In the genomic region with DNA sequence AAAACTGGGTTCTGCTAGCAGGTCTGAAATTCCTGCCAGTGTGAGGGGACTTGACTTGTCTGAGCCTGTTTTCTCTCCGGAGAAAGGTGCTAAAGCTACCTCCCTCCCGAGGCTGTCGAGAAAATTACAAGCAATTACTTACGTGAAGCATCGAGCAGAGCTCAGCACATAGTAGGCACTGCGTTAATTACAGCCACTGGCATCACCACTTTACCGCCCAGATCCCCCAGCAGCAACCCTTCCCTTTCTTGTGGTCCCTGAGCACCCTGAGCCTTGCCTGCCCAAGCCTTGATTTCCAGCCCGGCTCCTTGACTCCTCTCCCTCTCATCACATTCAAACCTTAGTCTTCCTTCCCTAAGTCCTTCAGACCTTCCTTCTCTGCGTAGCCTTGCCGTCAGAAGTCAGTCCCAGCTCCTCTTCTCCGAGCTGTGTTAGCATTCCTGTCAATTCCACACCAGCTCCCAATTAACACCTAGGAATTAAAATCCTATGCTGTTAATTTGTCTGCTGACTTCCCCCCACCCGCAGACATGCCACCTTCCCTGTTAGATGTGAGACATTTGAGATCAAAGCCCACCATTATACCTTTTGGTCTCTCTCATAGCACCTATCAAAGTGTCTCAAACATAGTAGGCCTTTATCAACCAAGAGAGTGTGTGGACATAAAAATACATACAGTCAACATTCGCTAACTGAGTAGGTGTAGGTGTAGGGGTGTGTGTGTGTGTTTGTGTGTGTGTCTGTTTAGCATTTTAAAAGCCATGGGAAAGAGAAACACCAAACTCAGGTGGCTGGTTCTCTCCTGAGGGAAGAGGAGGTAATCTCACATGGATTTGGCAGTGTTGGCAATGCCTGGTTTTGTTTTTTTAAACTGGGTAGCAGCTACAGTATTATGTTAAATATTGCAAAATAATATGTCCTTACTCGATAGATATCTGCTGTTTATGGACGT, we compare ENCODE assay signal across 32 cellular contexts. TPM values are rescaled to one million over a fixed set of nuclear protein-coding genes. Genes with fewer than 3 reads are reported as not detected.
DNase-seq lines count a peak whose midpoint lies in the region; ATAC-seq and TF ChIP-seq lines count a peak whose summit lies in the region.
"Had no signal": no experiment of that assay in that cellular context is flagged by ENCODE, and none has a peak within 500 bp of the region (broad histone marks: within the 10 kb centered on the region; RNA-seq: fewer than 3 reads in every experiment).

No MANE protein-coding gene starts in this region.

- in situ Hi-C loops in mammary epithelial cell (cut with MboI; ENCODE audit: low sequenced_read_pairs in 2 of 2) = loop anchor here (5.0 to 25.0 kb wide), 4 partner anchors 64 to 849 kb away; no protein-coding TSS in a partner anchor

- TF ChIP-seq CTCF in GM23338 (conservative IDR thresholded peaks at IDR 0.05; ENCODE audit: low read depth in 2 of 2) (peak; percentile 42 to 51), mammary epithelial cell (conservative IDR thresholded peaks at IDR 0.05 in 1 of 2, IDR thresholded peaks at IDR 0.05 in 1 of 2; ENCODE audit: extremely low read depth in 1 of 2, insufficient read depth in 1 of 2, low read depth in 1 of 2, low read length in 2 of 2) (peak; percentile 28 to 52), kidney epithelial cell (IDR thresholded peaks at IDR 0.05; ENCODE audit: insufficient read depth, low read length, poor library complexity, severe bottlenecking) (peak; percentile 9)

- H3K4me3 ChIP-seq in GM23338 = no peak overlapping the region
- H3K4me3 ChIP-seq in mammary epithelial cell (replicated peaks in 1 of 3; ENCODE audit: insufficient read depth in 1 of 3, low read depth in 2 of 3, low read length in 3 of 3) = no peak overlapping the region
- no peak overlapping the region for H3K4me3 ChIP-seq in kidney epithelial cell (ENCODE audit: low read depth, low read length)
- H3K4me3 ChIP-seq: esophagus muscularis mucosa, gastrocnemius medialis, right atrium auricular region had no signal

- H3K4me3 Mint-ChIP-seq in GM23338 = no peak overlapping the region; the same call in 2 of the 3 replicates
- H3K4me3 Mint-ChIP-seq in immature natural killer cell = no peak overlapping the region
- H3K4me3 Mint-ChIP-seq: activated naive CD8-positive, alpha-beta T cell; activated T-helper 17 cell treated with anti-CD3 and anti-CD28 coated beads, Interleukin-2, amount 50 U/mL, for 72 hours; memory B cell; naive B cell had no signal

- peaks cover 3% of the 10 kb centered on the region; the same call in 1 of the 2 replicates for H3F3A ChIP-seq in GM23338 (replicated peaks; ENCODE audit: low read depth)

- no peak overlapping the region for H3K9ac ChIP-seq in mammary epithelial cell (ENCODE audit: insufficient read depth, low read length)
- H3K9ac ChIP-seq: KMS-11 had no signal

- H3K27ac ChIP-seq in GM23338 (ENCODE audit: low read depth) (no peak overlapping the region), mammary epithelial cell (ENCODE audit: insufficient read depth, low read depth, low read length) (peak overlapping the region; percentile 33)
- H3K27ac ChIP-seq: esophagus muscularis mucosa, gastrocnemius medialis, KMS-11, right atrium auricular region had no signal

- no TSS peak for BruUV-seq in mammary epithelial cell (replicated peaks; lab: Mats Ljungman, UMichigan)

- WGBS in mammary epithelial cell (ENCODE audit: low coverage, missing lambda C conversion rate) = 49% methylated on average over 15 of the region's 15 CpGs

- CTCF ChIA-PET in mammary epithelial cell (lab: Charles Lee; ENCODE audit: low non-redundant PET) = interaction anchor here (0.7 to 1.2 kb wide), 3 partner anchors 17 to 431 kb away, joined by 3 to 14 read pairs (median 5); no protein-coding TSS in a partner anchor

- peaks cover 47% of the 10 kb centered on the region for H3K4me1 Mint-ChIP-seq in GM23338
- H3K4me1 Mint-ChIP-seq in immature natural killer cell = peaks cover 28 to 43% of the 10 kb centered on the region in 2 donors
- H3K4me1 Mint-ChIP-seq: activated T-helper 17 cell treated with anti-CD3 and anti-CD28 coated beads, Interleukin-2, amount 50 U/mL, for 72 hours had no signal

- H3K9me3 Mint-ChIP-seq in GM23338 (no peaks in the 10 kb centered on the region; the same call in 1 of the 3 replicates), immature natural killer cell (peaks cover 0 to 1% (median 0%) of the 10 kb centered on the region in 6 donors)
- H3K9me3 Mint-ChIP-seq: activated T-helper 17 cell treated with anti-CD3 and anti-CD28 coated beads, Interleukin-2, amount 50 U/mL, for 72 hours; CD4-positive, CD25-positive, alpha-beta regulatory T cell; memory B cell; naive B cell had no signal

- no peaks in the 10 kb centered on the region for H3K9me2 ChIP-seq in GM23338 (ENCODE audit: insufficient read depth)

- ATAC-seq in GM23338 = peak; percentile 38
- no peak for ATAC-seq in left cardiac atrium
- ATAC-seq: activated T-helper 17 cell treated with anti-CD3 and anti-CD28 coated beads, Interleukin-2, amount 50 U/mL, for 72 hours; gastrocnemius medialis; HCT116; stimulated activated naive CD8-positive, alpha-beta T cell treated with anti-CD3 and anti-CD28 coated beads, Interleukin-15, Interleukin-2, amounts not matched to agents 100 U/mL and 50 U/mL, for 24 hours had no signal

- H3K27me3 Mint-ChIP-seq in GM23338 (ENCODE audit: insufficient read depth, low read depth, poor library complexity) (peaks cover 73% of the 10 kb centered on the region), immature natural killer cell (ENCODE audit: low read depth in 3 of 3) (peaks cover 22 to 34% (median 32%) of the 10 kb centered on the region in 3 donors)

- H3K27me3 ChIP-seq in GM23338 (ENCODE audit: insufficient read depth) (peaks cover 79% of the 10 kb centered on the region), mammary epithelial cell (ENCODE audit: insufficient read depth, low read length) (no peaks in the 10 kb centered on the region), kidney epithelial cell (ENCODE audit: control insufficient read depth, insufficient read depth, low read length) (peaks cover 23% of the 10 kb centered on the region)
- H3K27me3 ChIP-seq: right atrium auricular region had no signal

- peaks cover 16% of the 10 kb centered on the region; the same call in 1 of the 2 replicates for H4K20me1 ChIP-seq in GM23338 (replicated peaks; ENCODE audit: insufficient read depth)
- H4K20me1 ChIP-seq in mammary epithelial cell (ENCODE audit: insufficient read depth, low read length) = no peaks in the 10 kb centered on the region

- H3K79me2 ChIP-seq in GM23338 (replicated peaks; ENCODE audit: insufficient read depth) (no peaks in the 10 kb centered on the region), mammary epithelial cell (ENCODE audit: insufficient read depth, low read length) (no peaks in the 10 kb centered on the region)

- H3K27ac Mint-ChIP-seq in GM23338 (no peak overlapping the region), immature natural killer cell (no peak overlapping the region)
- H3K27ac Mint-ChIP-seq: activated naive CD8-positive, alpha-beta T cell; activated T-helper 17 cell treated with anti-CD3 and anti-CD28 coated beads, Interleukin-2, amount 50 U/mL, for 72 hours; memory B cell had no signal

- intact Hi-C loops in mammary epithelial cell (cut with micrococcal nuclease) (no loop called here), left cardiac atrium (cut with DNase I) (loop anchor here in 1 of 2 donors (5.0 kb wide), 1 partner anchor 69 kb away; no protein-coding TSS in a partner anchor)

- H3K9me3 ChIP-seq in mammary epithelial cell (replicated peaks; ENCODE audit: insufficient read depth, low read length) = no peaks in the 10 kb centered on the region
- H3K9me3 ChIP-seq: esophagus muscularis mucosa, gastrocnemius medialis, right atrium auricular region had no signal

- 0 out of 2 replicates have a peak overlapping the region, but pooled peaks have one; percentile 37 for H3K4me2 ChIP-seq in GM23338
- peak overlapping the region; percentile 61 for H3K4me2 ChIP-seq in mammary epithelial cell (ENCODE audit: insufficient read depth, low read depth, low read length)
- H3K4me2 ChIP-seq: KMS-11 had no signal

- no peaks in the 10 kb centered on the region; the same call in 1 of the 2 replicates for H3K36me3 ChIP-seq in GM23338 (ENCODE audit: insufficient read depth)
- H3K36me3 ChIP-seq in mammary epithelial cell (ENCODE audit: insufficient read depth, low read length) = no peaks in the 10 kb centered on the region
- H3K36me3 ChIP-seq in kidney epithelial cell (ENCODE audit: control insufficient read depth, insufficient read depth, low read length) = no peaks in the 10 kb centered on the region
- H3K36me3 ChIP-seq: esophagus muscularis mucosa, gastrocnemius medialis, right atrium auricular region had no signal

- peaks cover 29% of the 10 kb centered on the region for H3K4me1 ChIP-seq in GM23338 (ENCODE audit: insufficient read depth)
- peaks cover 47% of the 10 kb centered on the region for H3K4me1 ChIP-seq in mammary epithelial cell (ENCODE audit: insufficient read depth, low read length)

- dilution Hi-C loops in mammary epithelial cell (cut with HindIII; ENCODE audit: low sequenced_read_pairs) = loop anchor here (25.0 kb wide), 1 partner anchor 849 kb away; no protein-coding TSS in a partner anchor

- no peaks in the 10 kb centered on the region for H3K36me3 Mint-ChIP-seq in GM23338 (ENCODE audit: low read depth)
- no peaks in the 10 kb centered on the region for H3K36me3 Mint-ChIP-seq in immature natural killer cell
- H3K36me3 Mint-ChIP-seq: activated naive CD8-positive, alpha-beta T cell; memory B cell; naive B cell had no signal

- DNase-seq in GM23338 (ENCODE audit: low spot score) (peak; percentile 83), NCI-H1105 treated with DMSO at 0.1 percent for 48 hours (lab: John Stamatoyannopoulos, UW) (peak; percentile 61), mammary epithelial cell (peak; percentile 54), kidney epithelial cell (ENCODE audit: low read depth) (no peak), immature natural killer cell (no peak), UCSD-AML1 (lab: John Stamatoyannopoulos, UW; ENCODE audit: unreplicated experiment) (no peak), left cardiac atrium (no peak)
- no peak for DNase-seq in activated CD4-positive, alpha-beta T cell treated with anti-CD3 and anti-CD28 coated beads, Interleukin-2, amount 50 U/mL, for 4 hours
- DNase-seq: activated CD4-positive, alpha-beta T cell treated with anti-CD3 and anti-CD28 coated beads for 4 hours; CD4-positive, CD25-positive, alpha-beta regulatory T cell; effector CD8-positive, alpha-beta T cell; gastrocnemius medialis; GDM1; MV-4-11; naive B cell; NCI-H2029; SHP77; stimulated activated CD4-positive, alpha-beta T cell treated with anti-CD3 and anti-CD28 coated beads, Interleukin-12 subunit alpha, Interleukin-12 subunit beta, amount 100 ng/mL, for 4 hours; stimulated activated CD4-positive, alpha-beta T cell treated with anti-CD3 and anti-CD28 coated beads, Interleukin-4, amount 100 ng/mL, for 4 hours; stimulated activated naive CD8-positive, alpha-beta T cell treated with anti-CD3 and anti-CD28 coated beads, Interleukin-15, Interleukin-2, amounts not matched to agents 100 U/mL and 50 U/mL, for 24 hours; SW 1271 had no signal

- H2AFZ ChIP-seq in GM23338 (no peak overlapping the region), mammary epithelial cell (ENCODE audit: low read depth, low read length) (peak overlapping the region; percentile 81)

RNA-seq across cellular contexts. Expression of gene KCNJ5, which starts 2.8 kb away (rescaled TPM):
- not detected in 2 replicates for total RNA-seq in GM23338 (2014; rRNA removed; shearing (Covaris generic))
- polyA plus RNA-seq in GM23338 (2016; fragmentation: Nextera tagmentation; extraction: Ambion mirVana) (not detected in 2 replicates), mammary epithelial cell (1.7 TPM), immature natural killer cell (not detected)
- total RNA-seq in mammary epithelial cell (10 to 100 TPM in 1 of 2 donors, 1 to 10 TPM in 1; 1.2 to 63.7 TPM), kidney epithelial cell (3.4 and 4.0 TPM in 2 replicates), left cardiac atrium (10 to 100 TPM in 1 of 2 donors, 1 to 10 TPM in 1; 6.1 to 15.6 TPM)
- 1.1 TPM for polyA minus RNA-seq in mammary epithelial cell
- total RNA-seq: activated T-helper 17 cell treated with anti-CD3 and anti-CD28 coated beads, Interleukin-2, amount 50 U/mL, for 72 hours; CD4-positive, CD25-positive, alpha-beta regulatory T cell; HT-29; NCI-H460 had no signal
- polyA plus RNA-seq: CD4-positive, CD25-positive, alpha-beta regulatory T cell had no signal

RNA-seq across cellular contexts. Expression of gene KCNJ1, which starts 21.2 kb away (rescaled TPM):
- not detected in 2 replicates for total RNA-seq in GM23338 (2014; rRNA removed; shearing (Covaris generic))
- polyA plus RNA-seq in GM23338 (2016; fragmentation: Nextera tagmentation; extraction: Ambion mirVana) (0.16 and 0.42 TPM in 2 replicates), mammary epithelial cell (0.06 TPM), immature natural killer cell (not detected)
- total RNA-seq in mammary epithelial cell (not detected), kidney epithelial cell (not detected in 2 replicates), left cardiac atrium (not detected)
- not detected for polyA minus RNA-seq in mammary epithelial cell
- total RNA-seq: activated T-helper 17 cell treated with anti-CD3 and anti-CD28 coated beads, Interleukin-2, amount 50 U/mL, for 72 hours; astrocyte; CD4-positive, CD25-positive, alpha-beta regulatory T cell; esophagus muscularis mucosa; HT-29; NCI-H460; osteoblast; right atrium auricular region had no signal

RNA-seq across cellular contexts. Expression of gene TP53AIP1, which starts 54.4 kb away (rescaled TPM):
- 0.07 TPM in 1 of 2 replicates, not detected in the other for total RNA-seq in GM23338 (2014; rRNA removed; shearing (Covaris generic))
- polyA plus RNA-seq in GM23338 (2016; fragmentation: Nextera tagmentation; extraction: Ambion mirVana) (not detected in 2 replicates), mammary epithelial cell (1.3 TPM), immature natural killer cell (not detected)
- total RNA-seq in mammary epithelial cell (10 to 100 TPM in 1 of 2 donors, 1 to 10 TPM in 1; 8.2 to 12.0 TPM), kidney epithelial cell (not detected in 2 replicates), left cardiac atrium (not detected)
- not detected for polyA minus RNA-seq in mammary epithelial cell
- total RNA-seq: activated T-helper 17 cell treated with anti-CD3 and anti-CD28 coated beads, Interleukin-2, amount 50 U/mL, for 72 hours; CD4-positive, CD25-positive, alpha-beta regulatory T cell; gastrocnemius medialis; NCI-H460; right atrium auricular region had no signal
- polyA plus RNA-seq: CD4-positive, CD25-positive, alpha-beta regulatory T cell had no signal

Comparison
In these comparisons a context has a peak if more than half of its experiments do, and no peak if none do; other contexts are left out.
1. DNase-seq: peak in GM23338 (single experiment), NCI-H1105 treated with DMSO at 0.1 percent for 48 hours (single experiment) and mammary epithelial cell (single experiment); none in kidney epithelial cell (single experiment), activated CD4-positive, alpha-beta T cell treated with anti-CD3 and anti-CD28 coated beads, Interleukin-2, amount 50 U/mL, for 4 hours (0 of 2), immature natural killer cell (0 of 3), UCSD-AML1 (single experiment) and left cardiac atrium (single experiment).
2. Peak in every context shown above with its lines, with median percentiles within 50 percentile points of each other: CTCF ChIP-seq.